Comparison of ENCODE assay signal across 34 cellular contexts in the genomic region with DNA sequence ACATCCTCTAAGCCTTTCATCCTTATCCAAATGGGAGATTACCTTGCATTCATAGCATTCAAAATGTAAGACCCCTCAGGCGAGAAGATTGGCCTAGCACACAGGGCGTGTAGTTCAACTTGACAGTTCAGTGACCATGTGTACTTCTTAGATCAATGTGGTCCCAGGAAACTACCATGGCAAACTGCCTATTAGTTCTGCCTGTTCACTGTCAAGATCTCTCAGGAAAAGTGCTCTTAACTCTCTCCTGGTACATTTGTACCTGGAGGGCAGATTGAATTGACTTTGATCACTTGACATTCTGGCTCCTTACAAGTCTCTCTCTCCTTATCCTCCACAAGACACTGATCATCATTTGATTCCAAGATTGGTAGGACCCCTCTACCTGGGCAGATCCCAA.
DNase-seq lines count a peak whose midpoint lies in the region; ATAC-seq and TF ChIP-seq lines count a peak whose summit lies in the region.
"Had no signal": no experiment of that assay in that cellular context is flagged by ENCODE, and none has a peak within 500 bp of the region (broad histone marks: within the 10 kb centered on the region; RNA-seq: fewer than 3 reads in every experiment).

No MANE protein-coding gene starts in this region.

- H3K9me3 Mint-ChIP-seq in activated CD4-positive, alpha-beta memory T cell treated with anti-CD3 and anti-CD28 coated beads, Interleukin-2, amount 10 ng/mL, durations not matched to agents 7 days and 5 days = peaks cover 4% of the 10 kb centered on the region

- no peak overlapping the region for H3K4me3 Mint-ChIP-seq in activated CD4-positive, alpha-beta memory T cell treated with anti-CD3 and anti-CD28 coated beads, Interleukin-2, amount 10 ng/mL, durations not matched to agents 7 days and 5 days
- H3K4me3 Mint-ChIP-seq: CD4-positive, alpha-beta memory T cell; IgD-negative memory B cell had no signal

- H3K27me3 Mint-ChIP-seq in activated CD4-positive, alpha-beta memory T cell treated with anti-CD3 and anti-CD28 coated beads, Interleukin-2, amount 10 ng/mL, durations not matched to agents 7 days and 5 days = peaks cover 7% of the 10 kb centered on the region

- intact Hi-C loops in left ventricle myocardium superior (cut with micrococcal nuclease) (no loop called here), cardiac septum (cut with DNase I) (no loop called here), vagina (cut with DNase I) (no loop called here)

- no peaks in the 10 kb centered on the region for H3K9me3 ChIP-seq in muscle layer of colon (ENCODE audit: low read length)
- no peaks in the 10 kb centered on the region for H3K9me3 ChIP-seq in suprapubic skin
- H3K9me3 ChIP-seq in vagina = no peaks in the 10 kb centered on the region
- H3K9me3 ChIP-seq: A549 had no signal

- POLR2A ChIA-PET in activated CD4-positive, alpha-beta memory T cell treated with anti-CD3 and anti-CD28 coated beads, Interleukin-2, amount 10 ng/mL, durations not matched to agents 7 days and 5 days (lab: Charles Lee) = no interaction called here

- no peak overlapping the region for H3K27ac Mint-ChIP-seq in activated CD4-positive, alpha-beta memory T cell treated with anti-CD3 and anti-CD28 coated beads, Interleukin-2, amount 10 ng/mL, durations not matched to agents 7 days and 5 days
- H3K27ac Mint-ChIP-seq: IgD-negative memory B cell had no signal

- TF ChIP-seq POLR2A in suprapubic skin (IDR thresholded peaks at IDR 0.05) = no peak
- TF ChIP-seq POLR2A in vagina (IDR thresholded peaks at IDR 0.05) = no peak

- peak overlapping the region; percentile 63 for H3K27ac ChIP-seq in muscle layer of colon (ENCODE audit: low read depth, low read length)
- peak overlapping the region; percentile 6 for H3K27ac ChIP-seq in suprapubic skin
- H3K27ac ChIP-seq in vagina = peak overlapping the region; percentile 68
- no peak overlapping the region for H3K27ac ChIP-seq in foreskin keratinocyte
- H3K27ac ChIP-seq: A549; BLaER1 treated with 17β-estradiol and CSF1 and Interleukin-3, amounts not matched to agents 10 nM and 100 nM; HL-60; KMS-11; RWPE1; SK-N-MC had no signal

- H3K4me3 ChIP-seq in muscle layer of colon (ENCODE audit: low read depth in 1 of 2, low read length in 2 of 2) (no peak overlapping the region), suprapubic skin (no peak overlapping the region), vagina (no peak overlapping the region)
- H3K4me3 ChIP-seq: A549; BLaER1 treated with 17β-estradiol and CSF1 and Interleukin-3, amounts not matched to agents 10 nM and 100 nM; GM12878; SK-N-MC had no signal

- H3K36me3 ChIP-seq in muscle layer of colon (ENCODE audit: insufficient read depth, low read length) (no peaks in the 10 kb centered on the region), suprapubic skin (no peaks in the 10 kb centered on the region), vagina (no peaks in the 10 kb centered on the region)
- H3K36me3 ChIP-seq: BLaER1 treated with 17β-estradiol and CSF1 and Interleukin-3, amounts not matched to agents 10 nM and 100 nM had no signal

- H3K36me3 Mint-ChIP-seq in activated CD4-positive, alpha-beta memory T cell treated with anti-CD3 and anti-CD28 coated beads, Interleukin-2, amount 10 ng/mL, durations not matched to agents 7 days and 5 days (ENCODE audit: low read depth) = no peaks in the 10 kb centered on the region
- H3K36me3 Mint-ChIP-seq: CD4-positive, alpha-beta memory T cell had no signal

- H3K4me1 ChIP-seq in muscle layer of colon (ENCODE audit: insufficient read depth, low read length) (peaks cover 25% of the 10 kb centered on the region), suprapubic skin (peaks cover 20% of the 10 kb centered on the region), vagina (peaks cover 16% of the 10 kb centered on the region), foreskin keratinocyte (no peaks in the 10 kb centered on the region)
- H3K4me1 ChIP-seq: A549; BLaER1 treated with 17β-estradiol and CSF1 and Interleukin-3, amounts not matched to agents 10 nM and 100 nM had no signal

- H3K9ac ChIP-seq in muscle layer of colon (ENCODE audit: low read length) = no peak overlapping the region
- H3K9ac ChIP-seq: BLaER1 treated with 17β-estradiol and CSF1 and Interleukin-3, amounts not matched to agents 10 nM and 100 nM; KMS-11 had no signal

- ATAC-seq in left ventricle myocardium superior (peak; percentile 17), HG03097 (IDR thresholded peaks at IDR 0.05; ENCODE audit: low FRiP score, unreplicated experiment) (no peak), foreskin keratinocyte (no peak)
- ATAC-seq: A549, GM12878 had no signal

- no peak for TF ChIP-seq CTCF in suprapubic skin (IDR thresholded peaks at IDR 0.05)
- no peak for TF ChIP-seq CTCF in vagina (IDR thresholded peaks at IDR 0.05)
- no peak for TF ChIP-seq CTCF in foreskin keratinocyte (conservative IDR thresholded peaks at IDR 0.05)

- H3K4me1 Mint-ChIP-seq in activated CD4-positive, alpha-beta memory T cell treated with anti-CD3 and anti-CD28 coated beads, Interleukin-2, amount 10 ng/mL, durations not matched to agents 7 days and 5 days = no peaks in the 10 kb centered on the region
- H3K4me1 Mint-ChIP-seq: IgD-negative memory B cell had no signal

- no peak for TF ChIP-seq EP300 in suprapubic skin (IDR thresholded peaks at IDR 0.05)

- DNase-seq in left ventricle myocardium superior (no peak), cardiac septum (ENCODE audit: low spot score) (no peak), suprapubic skin (ENCODE audit: low spot score in 2 of 2) (no peak), vagina (ENCODE audit: extremely low spot score in 2 of 2) (no peak), foreskin keratinocyte (no peak)
- no peak for DNase-seq in activated CD4-positive, alpha-beta memory T cell treated with anti-CD3 and anti-CD28 coated beads, Interleukin-2, amount 10 ng/mL, durations not matched to agents 7 days and 5 days
- DNase-seq: AML-193; CD4-positive, alpha-beta memory T cell; COR-L47; DMS53; EL; GDM1; GOT3; HCEC 1CT; MM.1S; NCI-H1092; NCI-H1417 treated with DMSO at 0.1 percent for 48 hours; NCI-H1694 treated with DMSO at 0.1 percent for 48 hours; NCI-H2081; NCI-H2171; NCI-H226; NCI-H510A; NCI-H69; SIG-M5 had no signal

- H3K27me3 ChIP-seq in muscle layer of colon (ENCODE audit: control insufficient read depth in 1 of 2, insufficient read depth in 2 of 2, low read length in 2 of 2) (no peaks in the 10 kb centered on the region), suprapubic skin (no peaks in the 10 kb centered on the region), vagina (no peaks in the 10 kb centered on the region), foreskin keratinocyte (no peaks in the 10 kb centered on the region)
- H3K27me3 ChIP-seq: BLaER1 treated with 17β-estradiol and CSF1 and Interleukin-3, amounts not matched to agents 10 nM and 100 nM had no signal

- CTCF ChIA-PET in activated CD4-positive, alpha-beta memory T cell treated with anti-CD3 and anti-CD28 coated beads, Interleukin-2, amount 10 ng/mL, durations not matched to agents 7 days and 5 days (lab: Charles Lee) = no interaction called here

- 48% methylated on average over 2 of the region's 2 CpGs for WGBS in suprapubic skin
